8 cellular contexts compared by ENCODE assay signal in genomic region chr22:50582562-50583293, GRCh38. TPM values are rescaled to one million over a fixed set of nuclear protein-coding genes. Genes with fewer than 3 reads are reported as not detected.
DNase-seq lines count a peak whose midpoint lies in the region; ATAC-seq and TF ChIP-seq lines count a peak whose summit lies in the region.

CHKB (minus strand) TSS chr22:50582849; CDS start chr22:50582781, 68 bp downstream.

- ATAC-seq in HG03432 (IDR thresholded peaks at IDR 0.05; ENCODE audit: unreplicated experiment) = peak; percentile 89

- peak; percentile 84 for TF ChIP-seq POLR2A in GM19099 (IDR thresholded peaks at IDR 0.05; ENCODE audit: extremely low read depth, insufficient read length, low read depth)

- DNase-seq in AG20443 (ENCODE audit: low spot score) (peak; percentile 100), NCI-H510A (lab: John Stamatoyannopoulos, UW) (peak; percentile 95), cerebellum (ENCODE audit: low spot score) (peak; percentile 100), islet precursor cell (peak; percentile 99)
- DNase-seq in activated CD4-positive, alpha-beta T cell treated with anti-CD3 and anti-CD28 coated beads for 1 hour = peak; percentile 97
- peak; percentile 95 to 99 (median 98) for DNase-seq in stimulated activated CD4-positive, alpha-beta T cell treated with anti-CD3 and anti-CD28 coated beads, Interleukin-12 subunit alpha, Interleukin-12 subunit beta, amount 100 ng/mL, for 48 hours (ENCODE audit: low read depth in 2 of 3, low spot score in 1 of 3)

RNA-seq across cellular contexts. Expression of gene CHKB, which starts in this region (rescaled TPM):
- 29.0 TPM for total RNA-seq in cerebellum

Comparison
In these comparisons a context has a peak if more than half of its experiments do, and no peak if none do; other contexts are left out.
1. Peak in every context shown above with its lines: DNase-seq and ATAC-seq.